In the genomic region with DNA sequence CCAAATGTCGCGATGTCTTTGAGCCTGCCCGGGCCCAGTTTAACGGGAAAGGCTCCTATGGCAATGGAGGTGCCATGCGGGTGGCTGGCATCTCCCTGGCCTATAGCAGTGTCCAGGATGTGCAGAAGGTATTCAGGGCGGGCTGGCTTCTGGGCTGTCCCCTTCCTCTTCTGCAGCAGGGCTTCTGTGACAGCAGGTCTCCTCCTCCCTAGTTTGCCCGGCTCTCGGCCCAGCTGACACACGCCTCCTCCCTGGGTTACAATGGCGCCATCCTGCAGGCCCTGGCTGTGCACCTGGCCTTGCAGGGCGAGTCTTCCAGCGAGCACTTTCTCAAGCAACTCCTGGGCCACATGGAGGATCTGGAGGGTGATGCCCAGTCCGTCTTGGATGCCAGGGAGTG, we compare ENCODE assay signal across 23 cellular contexts. TPM values are rescaled to one million over a fixed set of nuclear protein-coding genes. Genes with fewer than 3 reads are reported as not detected.
DNase-seq lines count a peak whose midpoint lies in the region; ATAC-seq and TF ChIP-seq lines count a peak whose summit lies in the region.
"Had no signal": no experiment of that assay in that cellular context is flagged by ENCODE, and none has a peak within 500 bp of the region (broad histone marks: within the 10 kb centered on the region; RNA-seq: fewer than 3 reads in every experiment).

No MANE protein-coding gene starts in this region.

- no peaks in the 10 kb centered on the region for H3K9me3 ChIP-seq in BLaER1 treated with 17β-estradiol and CSF1 and Interleukin-3, amounts not matched to agents 10 nM and 100 nM (replicated peaks in 1 of 11)
- H3K9me3 ChIP-seq in CD4-positive, alpha-beta memory T cell (ENCODE audit: control insufficient read depth in 1 of 2, low read length in 2 of 2), result no peaks in the 10 kb centered on the region
- H3K9me3 ChIP-seq: colonic mucosa, prostate gland, stomach had no signal

- H3K36me3 Mint-ChIP-seq in CD4-positive, alpha-beta memory T cell, result peaks cover 13 to 42% of the 10 kb centered on the region in 2 donors
- peaks cover 22% of the 10 kb centered on the region for H3K36me3 Mint-ChIP-seq in activated naive CD8-positive, alpha-beta T cell treated with anti-CD3 and anti-CD28 coated beads, Interleukin-2, amount 50 U/mL, for 24 hours (ENCODE audit: low read depth)
- H3K36me3 Mint-ChIP-seq in nephron (ENCODE audit: low read depth), result peaks cover 28% of the 10 kb centered on the region

- DNase-seq in CD4-positive, alpha-beta memory T cell, result no peak
- no peak for DNase-seq in activated naive CD8-positive, alpha-beta T cell treated with anti-CD3 and anti-CD28 coated beads, Interleukin-2, amount 50 U/mL, for 24 hours
- no peak for DNase-seq in COLO668 (lab: John Stamatoyannopoulos, UW; ENCODE audit: unreplicated experiment)
- DNase-seq: activated naive CD4-positive, alpha-beta T cell treated with anti-CD3 and anti-CD28 coated beads, Interleukin-2, amount 10 ng/mL, durations not matched to agents 7 days and 5 days; AML-193; colonic mucosa; NCI-H1417 treated with DMSO at 0.1 percent for 48 hours; NCI-H2227 treated with DMSO at 0.1 percent for 48 hours; NCI-H82; PC-3; SHP77 treated with DMSO at 0.1 percent for 48 hours; small intestine; stimulated activated CD4-positive, alpha-beta T cell treated with anti-CD3 and anti-CD28 coated beads, Interleukin-4, amount 100 ng/mL, for 1 hour; stomach had no signal

- peak overlapping the region in 4 of 11 experiments; percentile 9 to 81 (median 80); a peak in 5 of 22 replicates for H3K27ac ChIP-seq in BLaER1 treated with 17β-estradiol and CSF1 and Interleukin-3, amounts not matched to agents 10 nM and 100 nM
- H3K27ac ChIP-seq in CD4-positive, alpha-beta memory T cell (ENCODE audit: low read depth, low read length), result no peak overlapping the region
- H3K27ac ChIP-seq: colonic mucosa, prostate gland, stomach had no signal

- peaks cover 38 to 66% (median 49%) of the 10 kb centered on the region in 11 experiments; a peak in 19 of 22 replicates for H4K20me1 ChIP-seq in BLaER1 treated with 17β-estradiol and CSF1 and Interleukin-3, amounts not matched to agents 10 nM and 100 nM

- H3K4me3 ChIP-seq in BLaER1 treated with 17β-estradiol and CSF1 and Interleukin-3, amounts not matched to agents 10 nM and 100 nM, result no peak overlapping the region
- no peak overlapping the region for H3K4me3 ChIP-seq in CD4-positive, alpha-beta memory T cell (ENCODE audit: low read length in 2 of 2)
- H3K4me3 ChIP-seq: colonic mucosa, prostate gland, stomach had no signal

- POLR2A ChIA-PET in CD4-positive, alpha-beta memory T cell (lab: Charles Lee; ENCODE audit: partially characterized antibody), result interaction anchor here (0.6 kb wide), 1 partner anchor 29 kb away, joined by 4 read pairs; no protein-coding TSS in a partner anchor

- H3K9ac ChIP-seq in BLaER1 treated with 17β-estradiol and CSF1 and Interleukin-3, amounts not matched to agents 10 nM and 100 nM, result peak overlapping the region; percentile 7 to 92 (median 72); a peak in 13 of 22 replicates

- peak overlapping the region in 2 of 8 donors; percentile 29 to 39 for H3K4me3 Mint-ChIP-seq in CD4-positive, alpha-beta memory T cell
- H3K4me3 Mint-ChIP-seq in activated naive CD8-positive, alpha-beta T cell treated with anti-CD3 and anti-CD28 coated beads, Interleukin-2, amount 50 U/mL, for 24 hours, result peak overlapping the region; percentile 24
- H3K4me3 Mint-ChIP-seq in nephron, result peak overlapping the region; percentile 66 to 82 (median 74)
- H3K4me3 Mint-ChIP-seq: activated naive CD4-positive, alpha-beta T cell treated with anti-CD3 and anti-CD28 coated beads, Interleukin-2, amount 10 ng/mL, durations not matched to agents 7 days and 5 days had no signal

- peak overlapping the region in 4 of 7 donors; percentile 35 to 74 (median 62) for H3K27ac Mint-ChIP-seq in CD4-positive, alpha-beta memory T cell
- H3K27ac Mint-ChIP-seq in activated naive CD8-positive, alpha-beta T cell treated with anti-CD3 and anti-CD28 coated beads, Interleukin-2, amount 50 U/mL, for 24 hours, result no peak overlapping the region
- no peak overlapping the region for H3K27ac Mint-ChIP-seq in nephron

- TF ChIP-seq CTCF in nephron (IDR thresholded peaks at IDR 0.05; ENCODE audit: unreplicated experiment in 3 of 3), result no peak

- CTCF ChIA-PET in CD4-positive, alpha-beta memory T cell (lab: Charles Lee; ENCODE audit: partially characterized antibody), result interaction anchor here (1.0 to 1.1 kb wide), 2 partner anchors 43 to 96 kb away, joined by 3 to 4 read pairs; no protein-coding TSS in a partner anchor

- H3K4me2 ChIP-seq in BLaER1 treated with 17β-estradiol and CSF1 and Interleukin-3, amounts not matched to agents 10 nM and 100 nM, result peak overlapping the region; percentile 85 to 99 (median 94); a peak in 21 of 22 replicates

- intact Hi-C loops in CD4-positive, alpha-beta memory T cell (cut with micrococcal nuclease), result no loop called here

- H3K9me3 Mint-ChIP-seq in CD4-positive, alpha-beta memory T cell, result no peaks in the 10 kb centered on the region
- no peaks in the 10 kb centered on the region for H3K9me3 Mint-ChIP-seq in activated naive CD8-positive, alpha-beta T cell treated with anti-CD3 and anti-CD28 coated beads, Interleukin-2, amount 50 U/mL, for 24 hours
- H3K9me3 Mint-ChIP-seq in nephron, result no peaks in the 10 kb centered on the region
- H3K9me3 Mint-ChIP-seq: activated naive CD4-positive, alpha-beta T cell treated with anti-CD3 and anti-CD28 coated beads, Interleukin-2, amount 10 ng/mL, durations not matched to agents 7 days and 5 days had no signal

- peaks cover 42 to 58% (median 55%) of the 10 kb centered on the region in 11 experiments for H3K36me3 ChIP-seq in BLaER1 treated with 17β-estradiol and CSF1 and Interleukin-3, amounts not matched to agents 10 nM and 100 nM
- peaks cover 51% of the 10 kb centered on the region for H3K36me3 ChIP-seq in CD4-positive, alpha-beta memory T cell (ENCODE audit: insufficient read depth, low read length)

- H3K27me3 ChIP-seq in BLaER1 treated with 17β-estradiol and CSF1 and Interleukin-3, amounts not matched to agents 10 nM and 100 nM, result no peaks in the 10 kb centered on the region
- H3K27me3 ChIP-seq in CD4-positive, alpha-beta memory T cell (ENCODE audit: insufficient read depth, low read length), result no peaks in the 10 kb centered on the region
- H3K27me3 ChIP-seq: colonic mucosa, stomach had no signal

- no peak for ATAC-seq in activated naive CD8-positive, alpha-beta T cell treated with anti-CD3 and anti-CD28 coated beads, Interleukin-2, amount 50 U/mL, for 24 hours
- ATAC-seq in GM21367 (IDR thresholded peaks at IDR 0.05; ENCODE audit: unreplicated experiment), result no peak
- ATAC-seq in GM18870 (IDR thresholded peaks at IDR 0.05; ENCODE audit: unreplicated experiment), result no peak
- ATAC-seq in HG02852 (IDR thresholded peaks at IDR 0.05; ENCODE audit: unreplicated experiment), result no peak
- ATAC-seq: PC-3 had no signal

- peaks cover 11 to 38% (median 15%) of the 10 kb centered on the region in 4 donors for H3K4me1 Mint-ChIP-seq in CD4-positive, alpha-beta memory T cell
- peaks cover 18% of the 10 kb centered on the region for H3K4me1 Mint-ChIP-seq in activated naive CD8-positive, alpha-beta T cell treated with anti-CD3 and anti-CD28 coated beads, Interleukin-2, amount 50 U/mL, for 24 hours
- peaks cover 15% of the 10 kb centered on the region for H3K4me1 Mint-ChIP-seq in nephron

- H3K4me1 ChIP-seq in BLaER1 treated with 17β-estradiol and CSF1 and Interleukin-3, amounts not matched to agents 10 nM and 100 nM, result peaks cover 84 to 93% (median 90%) of the 10 kb centered on the region in 10 experiments
- peaks cover 18% of the 10 kb centered on the region for H3K4me1 ChIP-seq in CD4-positive, alpha-beta memory T cell (ENCODE audit: insufficient read depth, low read length)
- H3K4me1 ChIP-seq: colonic mucosa had no signal

- H3K27me3 Mint-ChIP-seq in CD4-positive, alpha-beta memory T cell, result peaks cover 0 to under 1% of the 10 kb centered on the region in 2 donors
- no peaks in the 10 kb centered on the region for H3K27me3 Mint-ChIP-seq in activated naive CD8-positive, alpha-beta T cell treated with anti-CD3 and anti-CD28 coated beads, Interleukin-2, amount 50 U/mL, for 24 hours
- H3K27me3 Mint-ChIP-seq in nephron (ENCODE audit: low read depth), result no peaks in the 10 kb centered on the region

RNA-seq across cellular contexts. Expression of gene ADPRS, which starts 3.0 kb away (rescaled TPM):
- total RNA-seq in CD4-positive, alpha-beta memory T cell, result 10 to 100 TPM; 26.7 to 28.6 TPM
- polyA plus RNA-seq in CD4-positive, alpha-beta memory T cell, result 10 to 100 TPM; 25.7 to 31.5 TPM

RNA-seq across cellular contexts. Expression of gene TEKT2, which starts 7.8 kb away (rescaled TPM):
- total RNA-seq in CD4-positive, alpha-beta memory T cell, result not detected
- polyA plus RNA-seq in CD4-positive, alpha-beta memory T cell, result not detected
- total RNA-seq: H4, PC-3, stomach, ureter had no signal

RNA-seq across cellular contexts. Expression of gene COL8A2, which starts 33.3 kb away (rescaled TPM):
- under 1 TPM; 0.25 to 0.26 TPM for total RNA-seq in CD4-positive, alpha-beta memory T cell
- polyA plus RNA-seq in CD4-positive, alpha-beta memory T cell, result not detected
- total RNA-seq: T-helper 1 cell treated with Interleukin-12 subunit alpha and Interleukin-12 subunit beta and Interleukin-4 antibody, amounts not matched to agents 30 ng/mL and 1 ng/mL, for 36 hours had no signal

RNA-seq across cellular contexts. Expression of gene TRAPPC3, which starts 57.6 kb away (rescaled TPM):
- total RNA-seq in CD4-positive, alpha-beta memory T cell, result 10 to 100 TPM; 51.8 to 56.4 TPM
- 100 to 1,000 TPM; 107 to 190 TPM for polyA plus RNA-seq in CD4-positive, alpha-beta memory T cell

Comparison
In these comparisons a context has a peak if more than half of its experiments do, and no peak if none do; other contexts are left out.
1. H3K27ac Mint-ChIP-seq: peak in CD4-positive, alpha-beta memory T cell (4 of 7); none in activated naive CD8-positive, alpha-beta T cell treated with anti-CD3 and anti-CD28 coated beads, Interleukin-2, amount 50 U/mL, for 24 hours (single experiment) and nephron (0 of 3).